2 cellular contexts compared by ENCODE assay signal in genomic region chrX:155632424-155633100, GRCh38.
TF ChIP-seq lines count a peak whose summit lies in the region.

No MANE protein-coding gene starts in this region.

TF ChIP-seq in IMR-90, 13 proteins besides CTCF, POLR2A, EP300 and RAD21 (continued from another document):
- no peak for TF ChIP-seq SMC3 (IDR thresholded peaks at IDR 0.05; ENCODE audit: low read depth, low read length)
- no peak for TF ChIP-seq FOS (IDR thresholded peaks at IDR 0.05; ENCODE audit: low read depth, low read length)
- TF ChIP-seq MAFK (IDR thresholded peaks at IDR 0.05; ENCODE audit: low read depth, low read length) = no peak
- no peak for TF ChIP-seq MXI1 (IDR thresholded peaks at IDR 0.05; ENCODE audit: borderline replicate concordance, low read depth, low read length)
- TF ChIP-seq USF2 (IDR thresholded peaks at IDR 0.05; ENCODE audit: low read depth, low read length) = no peak
- TF ChIP-seq MAZ (IDR thresholded peaks at IDR 0.05; ENCODE audit: borderline replicate concordance, low read depth, low read length) = no peak
- no peak for TF ChIP-seq RCOR1 (IDR thresholded peaks at IDR 0.05; ENCODE audit: insufficient replicate concordance, low read length)
- TF ChIP-seq BHLHE40 (IDR thresholded peaks at IDR 0.05; ENCODE audit: low read depth, low read length) = no peak
- TF ChIP-seq CEBPB (IDR thresholded peaks at IDR 0.05; ENCODE audit: low read depth, low read length) = no peak

TF ChIP-seq in WTC11, 78 proteins besides CTCF, POLR2A, EP300 and RAD21 (continued from another document):
- TF ChIP-seq, protein P1, sequence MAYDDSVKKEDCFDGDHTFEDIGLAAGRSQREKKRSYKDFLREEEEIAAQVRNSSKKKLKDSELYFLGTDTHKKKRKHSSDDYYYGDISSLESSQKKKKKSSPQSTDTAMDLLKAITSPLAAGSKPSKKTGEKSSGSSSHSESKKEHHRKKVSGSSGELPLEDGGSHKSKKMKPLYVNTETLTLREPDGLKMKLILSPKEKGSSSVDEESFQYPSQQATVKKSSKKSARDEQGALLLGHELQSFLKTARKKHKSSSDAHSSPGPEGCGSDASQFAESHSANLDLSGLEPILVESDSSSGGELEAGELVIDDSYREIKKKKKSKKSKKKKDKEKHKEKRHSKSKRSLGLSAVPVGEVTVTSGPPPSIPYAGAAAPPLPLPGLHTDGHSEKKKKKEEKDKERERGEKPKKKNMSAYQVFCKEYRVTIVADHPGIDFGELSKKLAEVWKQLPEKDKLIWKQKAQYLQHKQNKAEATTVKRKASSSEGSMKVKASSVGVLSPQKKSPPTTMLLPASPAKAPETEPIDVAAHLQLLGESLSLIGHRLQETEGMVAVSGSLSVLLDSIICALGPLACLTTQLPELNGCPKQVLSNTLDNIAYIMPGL (CRISPR knock-in tag; IDR thresholded peaks at IDR 0.05) = no peak
